Comparison of ENCODE assay signal across 24 cellular contexts in genomic region chr9:128259156-128259555, GRCh38. TPM values are rescaled to one million over a fixed set of nuclear protein-coding genes. Genes with fewer than 3 reads are reported as not detected.
DNase-seq lines count a peak whose midpoint lies in the region; ATAC-seq, FAIRE-seq and TF ChIP-seq lines count a peak whose summit lies in the region.
"Had no signal": no experiment of that assay in that cellular context is flagged by ENCODE, and none has a peak within 500 bp of the region (broad histone marks: within the 10 kb centered on the region; RNA-seq: fewer than 3 reads in every experiment).

No MANE protein-coding gene starts in this region.

- peaks cover 17% of the 10 kb centered on the region for H3K36me3 ChIP-seq in BE2C
- H3K36me3 ChIP-seq in H7 (replicated peaks; ENCODE audit: control insufficient read depth, insufficient read depth, low read length) = peaks cover 31% of the 10 kb centered on the region
- H3K36me3 ChIP-seq in kidney (ENCODE audit: control insufficient read depth in 1 of 2, insufficient read depth in 2 of 2, low read length in 2 of 2) = peaks cover 34 to 45% of the 10 kb centered on the region in 2 donors
- peaks cover 56 to 86% (median 78%) of the 10 kb centered on the region in 4 donors for H3K36me3 ChIP-seq in esophagus muscularis mucosa

- TF ChIP-seq CTCF in BE2C (IDR thresholded peaks at IDR 0.05; ENCODE audit: low read depth, low read length) (0 out of 2 replicates have a peak, but pooled peaks have one; percentile 17), astrocyte of the spinal cord (IDR thresholded peaks at IDR 0.05; ENCODE audit: low read depth, low read length) (peak; percentile 9), kidney (IDR thresholded peaks at IDR 0.05; ENCODE audit: borderline replicate concordance, extremely low read depth, insufficient read depth) (no peak), esophagus muscularis mucosa (IDR thresholded peaks at IDR 0.05) (no peak)

- intact Hi-C loops in kidney (cut with DNase I) = no loop called here
- intact Hi-C loops in esophagus muscularis mucosa (cut with DNase I) = no loop called here

- no peaks in the 10 kb centered on the region for H3K27me3 ChIP-seq in BE2C
- no peaks in the 10 kb centered on the region for H3K27me3 ChIP-seq in H7 (ENCODE audit: control insufficient read depth, insufficient read depth, low read length)
- no peaks in the 10 kb centered on the region for H3K27me3 ChIP-seq in esophagus muscularis mucosa
- H3K27me3 ChIP-seq: BLaER1, stomach had no signal

- no peak for TF ChIP-seq POLR2A in esophagus muscularis mucosa (IDR thresholded peaks at IDR 0.05; ENCODE audit: low read depth)

- DNase-seq in BE2C (no peak), H7 (peak; percentile 69), astrocyte of the spinal cord (ENCODE audit: low read depth, low spot score) (no peak), kidney (peak; percentile 48), ecto neural progenitor cell (ENCODE audit: low spot score) (no peak), OCI-M1 (lab: John Stamatoyannopoulos, UW) (no peak), esophagus muscularis mucosa (ENCODE audit: extremely low spot score) (no peak)
- DNase-seq: ACHN; activated CD4-positive, alpha-beta T cell treated with anti-CD3 and anti-CD28 coated beads for 36 hours; activated CD8-positive, alpha-beta memory T cell treated with anti-CD3 and anti-CD28 coated beads for 24 hours; activated effector memory CD4-positive, alpha-beta T cell treated with Interleukin-2 at 50 U/mL for 16 hours; anterior cingulate cortex; DMS79 treated with DMSO at 0.1 percent for 48 hours; left ventricle myocardium inferior; midbrain; naive thymus-derived CD4-positive, alpha-beta T cell; NCI-H2029 treated with DMSO at 0.1 percent for 48 hours; NCI-H774; SK-N-SH; stomach; tibial artery had no signal

- no peak for FAIRE-seq in kidney (lab: Jason Lieb, UNC)
- FAIRE-seq: endometrium had no signal

- no peak for TF ChIP-seq EP300 in esophagus muscularis mucosa (IDR thresholded peaks at IDR 0.05)

- no peak overlapping the region for H3K27ac ChIP-seq in kidney (ENCODE audit: low read depth in 2 of 2, low read length in 2 of 2)
- H3K27ac ChIP-seq in esophagus muscularis mucosa (replicated peaks in 1 of 4) = no peak overlapping the region
- H3K27ac ChIP-seq: BLaER1, left ventricle myocardium inferior, stomach, tibial artery had no signal

- WGBS in esophagus muscularis mucosa = 94% methylated on average over 3 of the region's 9 CpGs

- H3K4me3 ChIP-seq in BE2C (ENCODE audit: low read depth, low read length) (no peak overlapping the region), H7 (ENCODE audit: insufficient read depth, low read depth, low read length) (no peak overlapping the region), astrocyte of the spinal cord (ENCODE audit: low read depth, low read length) (no peak overlapping the region), kidney (ENCODE audit: low read length in 2 of 2) (no peak overlapping the region), esophagus muscularis mucosa (no peak overlapping the region)
- H3K4me3 ChIP-seq: BLaER1, left ventricle myocardium inferior, stomach, tibial artery had no signal

- H3K9me3 ChIP-seq in BE2C = no peaks in the 10 kb centered on the region
- no peaks in the 10 kb centered on the region for H3K9me3 ChIP-seq in kidney (ENCODE audit: control insufficient read depth in 1 of 2, low read length in 2 of 2)
- H3K9me3 ChIP-seq in esophagus muscularis mucosa = no peaks in the 10 kb centered on the region
- H3K9me3 ChIP-seq: BLaER1, left ventricle myocardium inferior, SK-N-SH, stomach, tibial artery had no signal

- no peak for ATAC-seq in HG03460 (IDR thresholded peaks at IDR 0.05; ENCODE audit: unreplicated experiment)
- ATAC-seq: activated CD4-positive, alpha-beta T cell treated with anti-CD3 and anti-CD28 coated beads for 36 hours; naive thymus-derived CD4-positive, alpha-beta T cell had no signal

- H3K4me1 ChIP-seq in BE2C = peaks cover 6% of the 10 kb centered on the region
- no peaks in the 10 kb centered on the region for H3K4me1 ChIP-seq in kidney (ENCODE audit: control insufficient read depth in 1 of 2, insufficient read depth in 1 of 2, low read depth in 1 of 2, low read length in 2 of 2)
- peaks cover 0 to 6% (median 0%) of the 10 kb centered on the region in 4 donors for H3K4me1 ChIP-seq in esophagus muscularis mucosa
- H3K4me1 ChIP-seq: BLaER1, left ventricle myocardium inferior, tibial artery had no signal

- in situ Hi-C loops in astrocyte of the spinal cord (cut with HindIII; ENCODE audit: low sequenced_read_pairs) = no loop called here

- no peak overlapping the region for H3K9ac ChIP-seq in kidney (ENCODE audit: low read length in 2 of 2)
- H3K9ac ChIP-seq: BLaER1, SK-N-SH had no signal

RNA-seq across cellular contexts. Expression of gene GOLGA2, which starts 16.7 kb away (rescaled TPM):
- 76.2 TPM for polyA plus RNA-seq in BE2C (2012; ENCODE audit: insufficient read depth, insufficient read length, low read depth)
- total RNA-seq in H7 (2014; rRNA removed; shearing (Covaris generic)) = 34.4 and 48.7 TPM in 2 replicates
- total RNA-seq in kidney (79.7 TPM), esophagus muscularis mucosa (100 to 1,000 TPM in 2 of 4 donors, 10 to 100 TPM in 2; 71.1 to 108 (median 101) TPM)
- polyA plus RNA-seq in kidney (ENCODE audit: insufficient read depth, low read depth, low replicate concordance) = 42.9 TPM

RNA-seq across cellular contexts. Expression of gene SWI5, which starts 16.9 kb away (rescaled TPM):
- polyA plus RNA-seq in BE2C (2012; ENCODE audit: insufficient read depth, insufficient read length, low read depth) = 15.7 TPM
- 36.3 and 53.3 TPM in 2 replicates for total RNA-seq in H7 (2014; rRNA removed; shearing (Covaris generic))
- total RNA-seq in kidney (20.3 TPM), esophagus muscularis mucosa (10 to 100 TPM; 16.2 to 26.6 (median 21.0) TPM)
- polyA plus RNA-seq in kidney (ENCODE audit: insufficient read depth, low read depth, low replicate concordance) = 67.8 TPM

RNA-seq across cellular contexts. Expression of gene DNM1, which starts 56.0 kb away (rescaled TPM):
- polyA plus RNA-seq in BE2C (2012; ENCODE audit: insufficient read depth, insufficient read length, low read depth) = 83.3 TPM
- 16.9 and 35.0 TPM in 2 replicates for total RNA-seq in H7 (2014; rRNA removed; shearing (Covaris generic))
- total RNA-seq in kidney (22.6 TPM), esophagus muscularis mucosa (10 to 100 TPM; 10.9 to 27.0 (median 16.8) TPM)
- 7.3 TPM for polyA plus RNA-seq in kidney (ENCODE audit: insufficient read depth, low read depth, low replicate concordance)

Comparison
In these comparisons a context has a peak if more than half of its experiments do, and no peak if none do; other contexts are left out.
1. DNase-seq: peak in H7 (single experiment) and kidney (single experiment); none in BE2C (single experiment), astrocyte of the spinal cord (single experiment), ecto neural progenitor cell (single experiment), OCI-M1 (single experiment) and esophagus muscularis mucosa (single experiment).
2. CTCF ChIP-seq: peak in BE2C (single experiment) and astrocyte of the spinal cord (single experiment); none in kidney (single experiment) and esophagus muscularis mucosa (0 of 3).